Comparison of ENCODE assay signal across 8 cellular contexts in the genomic region with DNA sequence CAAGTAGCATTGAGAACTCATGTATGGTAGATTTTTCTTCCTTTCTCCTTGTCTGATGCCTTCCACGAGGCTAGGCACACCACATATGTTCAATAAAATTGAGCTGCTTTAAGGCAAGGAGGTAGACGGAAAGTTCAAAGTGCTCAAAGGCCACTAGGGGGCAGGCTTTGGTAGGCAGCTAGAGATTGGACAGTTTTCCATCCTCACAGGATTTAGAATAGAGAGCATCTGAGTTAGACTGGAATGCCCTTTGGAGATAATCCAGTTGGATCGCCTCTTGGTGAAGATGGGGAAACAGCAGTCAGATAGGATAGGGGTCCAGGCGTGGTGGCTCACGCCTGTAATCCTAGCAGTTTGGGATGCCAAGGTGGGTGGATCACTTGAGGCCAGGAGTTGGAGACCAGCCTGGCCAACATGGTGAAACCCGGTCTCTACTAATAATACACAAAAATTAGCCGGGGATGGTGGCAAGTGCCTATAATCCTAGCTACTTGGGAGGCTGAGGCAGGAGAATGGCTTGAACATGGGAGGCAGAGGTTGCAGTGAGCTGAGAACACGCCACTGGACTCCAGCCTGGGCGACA. TPM values are rescaled to one million over a fixed set of nuclear protein-coding genes. Genes with fewer than 3 reads are reported as not detected.
DNase-seq lines count a peak whose midpoint lies in the region; ATAC-seq and TF ChIP-seq lines count a peak whose summit lies in the region.

No MANE protein-coding gene starts in this region.

- intact Hi-C loops in activated B cell treated with CpG ODN at 0.5 μM for 24 hours (cut with micrococcal nuclease) (loop anchor here (1.0 kb wide), 1 partner anchor 112 kb away; no protein-coding TSS in a partner anchor), lower lobe of right lung (cut with DNase I) (loop anchor here (10.0 kb wide), 1 partner anchor 115 kb away; no protein-coding TSS in a partner anchor)

- CTCF ChIA-PET in activated B cell treated with CpG ODN at 0.5 μM for 24 hours (lab: Charles Lee) = interaction anchor here (0.6 to 4.4 kb wide), 21 partner anchors 15 to 479 kb away, joined by 3 to 90 read pairs (median 4); partner anchors contain the start of gene ELF4

- no peaks in the 10 kb centered on the region for H3K27me3 ChIP-seq in lower lobe of right lung (ENCODE audit: low read depth)

- H3K36me3 ChIP-seq in lower lobe of right lung = no peaks in the 10 kb centered on the region

- H3K4me1 ChIP-seq in lower lobe of right lung = peaks cover 28% of the 10 kb centered on the region

- no peaks in the 10 kb centered on the region for H3K9me3 ChIP-seq in lower lobe of right lung

- no peaks in the 10 kb centered on the region for H3K27me3 Mint-ChIP-seq in activated B cell treated with CpG ODN at 0.5 μM for 24 hours

- ATAC-seq in activated B cell treated with CpG ODN at 0.5 μM for 24 hours (ENCODE audit: low read depth) = no peak
- ATAC-seq in lower lobe of right lung = peak; percentile 36 to 58
- ATAC-seq in stimulated activated naive CD8-positive, alpha-beta T cell treated with anti-CD3 and anti-CD28 coated beads, Interleukin-15, Interleukin-2, amounts not matched to agents 100 U/mL and 50 U/mL, for 24 hours = no peak
- no peak for ATAC-seq in HG02970 (IDR thresholded peaks at IDR 0.05; ENCODE audit: low FRiP score, unreplicated experiment)

- H3K4me3 ChIP-seq in AG10803 (ENCODE audit: low read length) = no peak overlapping the region
- H3K4me3 ChIP-seq in lower lobe of right lung = no peak overlapping the region

- H3K4me1 Mint-ChIP-seq in activated B cell treated with CpG ODN at 0.5 μM for 24 hours = peaks cover 41% of the 10 kb centered on the region

- POLR2A ChIA-PET in activated B cell treated with CpG ODN at 0.5 μM for 24 hours (lab: Charles Lee) = interaction anchor here (1.0 to 1.7 kb wide), 3 partner anchors 31 to 96 kb away, joined by 3 to 15 read pairs (median 4); no protein-coding TSS in a partner anchor

- DNase-seq in AG10803 (ENCODE audit: low read depth) (peak; percentile 89), GM19238 (ENCODE audit: insufficient read length, low spot score) (peak; percentile 46), NCI-H2227 (lab: John Stamatoyannopoulos, UW; ENCODE audit: unreplicated experiment) (peak; percentile 81), activated B cell treated with CpG ODN at 0.5 μM for 24 hours (no peak), dedifferentiated amniotic fluid mesenchymal stem cell (ENCODE audit: extremely low spot score) (peak; percentile 69), lower lobe of right lung (no peak)
- peak; percentile 53 for DNase-seq in stimulated activated naive CD8-positive, alpha-beta T cell treated with anti-CD3 and anti-CD28 coated beads, Interleukin-15, Interleukin-2, amounts not matched to agents 100 U/mL and 50 U/mL, for 24 hours

- H3K9me3 Mint-ChIP-seq in activated B cell treated with CpG ODN at 0.5 μM for 24 hours = no peaks in the 10 kb centered on the region

- H3K36me3 Mint-ChIP-seq in activated B cell treated with CpG ODN at 0.5 μM for 24 hours (ENCODE audit: low read depth) = peaks cover 18% of the 10 kb centered on the region

- H3K27ac ChIP-seq in lower lobe of right lung = no peak overlapping the region

- H3K4me3 Mint-ChIP-seq in activated B cell treated with CpG ODN at 0.5 μM for 24 hours = no peak overlapping the region

- H3K27ac Mint-ChIP-seq in activated B cell treated with CpG ODN at 0.5 μM for 24 hours = peak overlapping the region; percentile 61

- TF ChIP-seq CTCF in AG10803 (conservative IDR thresholded peaks at IDR 0.05; ENCODE audit: low read length) (peak; percentile 75), activated B cell treated with CpG ODN at 0.5 μM for 24 hours (IDR thresholded peaks at IDR 0.05) (no peak), lower lobe of right lung (IDR thresholded peaks at IDR 0.05) (peak; percentile 65)

RNA-seq across cellular contexts. Expression of gene ELF4, which starts 30.4 kb away (rescaled TPM):
- total RNA-seq in activated B cell treated with CpG ODN at 0.5 μM for 24 hours (32.4 and 33.0 TPM in 2 replicates), lower lobe of right lung (24.1 TPM)

Comparison
In these comparisons a context has a peak if more than half of its experiments do, and no peak if none do; other contexts are left out.
1. DNase-seq: peak in AG10803 (single experiment), GM19238 (single experiment), NCI-H2227 (single experiment), dedifferentiated amniotic fluid mesenchymal stem cell (single experiment) and stimulated activated naive CD8-positive, alpha-beta T cell treated with anti-CD3 and anti-CD28 coated beads, Interleukin-15, Interleukin-2, amounts not matched to agents 100 U/mL and 50 U/mL, for 24 hours (single experiment); none in activated B cell treated with CpG ODN at 0.5 μM for 24 hours (single experiment) and lower lobe of right lung (single experiment).
2. ATAC-seq: peak in lower lobe of right lung (2 of 2); none in activated B cell treated with CpG ODN at 0.5 μM for 24 hours (single experiment), stimulated activated naive CD8-positive, alpha-beta T cell treated with anti-CD3 and anti-CD28 coated beads, Interleukin-15, Interleukin-2, amounts not matched to agents 100 U/mL and 50 U/mL, for 24 hours (single experiment) and HG02970 (single experiment).